8 cellular contexts compared by ENCODE assay signal in genomic region chr12:96908170-96908675, GRCh38. TPM values are rescaled to one million over a fixed set of nuclear protein-coding genes. Genes with fewer than 3 reads are reported as not detected.
DNase-seq lines count a peak whose midpoint lies in the region; ATAC-seq, FAIRE-seq and TF ChIP-seq lines count a peak whose summit lies in the region.

No MANE protein-coding gene starts in this region.

- ATAC-seq in GM12878 = peak; percentile 40
- ATAC-seq in upper lobe of right lung = no peak
- ATAC-seq in HG02870 (IDR thresholded peaks at IDR 0.05; ENCODE audit: unreplicated experiment) = no peak

- H3K27me3 ChIP-seq in KMS-11 (ENCODE audit: insufficient read depth, low read depth) (no peaks in the 10 kb centered on the region), GM12878 (replicated peaks in 1 of 2; ENCODE audit: control insufficient read depth in 2 of 2, insufficient read depth in 2 of 2, low read length in 1 of 2) (no peaks in the 10 kb centered on the region), mesenchymal stem cell (ENCODE audit: control insufficient read depth in 1 of 2, insufficient read depth in 1 of 2, low read length in 2 of 2) (no peaks in the 10 kb centered on the region), upper lobe of right lung (no peaks in the 10 kb centered on the region)

- WGBS in GM12878 (ENCODE audit: insufficient coverage, insufficient replicate concordance, low lambda C conversion rate, missing lambda C conversion rate) = 24% methylated on average over 8 of the region's 8 CpGs
- WGBS in mesenchymal stem cell = 68% methylated on average over 7 of the region's 8 CpGs

- POLR2A ChIA-PET in GM12878 (lab: Charles Lee) = interaction anchor here (1.0 to 1.7 kb wide), 3 partner anchors 9 to 20 kb away, joined by 3 to 4 read pairs (median 3); no protein-coding TSS in a partner anchor

- H4K20me1 ChIP-seq in KMS-11 (ENCODE audit: insufficient read depth) = no peaks in the 10 kb centered on the region
- no peaks in the 10 kb centered on the region for H4K20me1 ChIP-seq in GM12878 (ENCODE audit: control insufficient read depth, insufficient read depth)

- TSS peak; percentile 63 for BruUV-seq in GM12878 (replicated peaks; lab: Mats Ljungman, UMichigan)

- intact Hi-C loops in GM12878 (cut with micrococcal nuclease; ENCODE audit: unreplicated experiment) (loop anchor here (10.0 kb wide), 1 partner anchor 77 kb away; no protein-coding TSS in a partner anchor), upper lobe of right lung (cut with DNase I) (no loop called here)

- no peak for TF ChIP-seq RAD21 in GM12878 (IDR thresholded peaks at IDR 0.05; ENCODE audit: insufficient read depth, low read depth, low read length)

- no peak overlapping the region for H2BK15ac ChIP-seq in mesenchymal stem cell (ENCODE audit: low read depth, poor library complexity, severe bottlenecking)

- H2AFZ ChIP-seq in KMS-11 (ENCODE audit: low read depth) (peak overlapping the region; percentile 99; the same call in 1 of the 2 replicates), GM12878 (ENCODE audit: control insufficient read depth, low read depth, low read length) (peak overlapping the region; percentile 96), mesenchymal stem cell (ENCODE audit: low read depth, low read length) (no peak overlapping the region)

- H2BK5ac ChIP-seq in mesenchymal stem cell (ENCODE audit: low read depth, low read length, poor library complexity, severe bottlenecking) = no peak overlapping the region

- no peaks in the 10 kb centered on the region for H3K36me3 ChIP-seq in KMS-11 (ENCODE audit: insufficient read depth)
- H3K36me3 ChIP-seq in GM12878 (ENCODE audit: control insufficient read depth in 2 of 2, insufficient read depth in 2 of 2, low read length in 1 of 2) = no peaks in the 10 kb centered on the region; a peak in 1 of 4 replicates
- H3K36me3 ChIP-seq in mesenchymal stem cell (ENCODE audit: control insufficient read depth in 1 of 2, insufficient read depth in 2 of 2, low read depth in 1 of 2, low read length in 2 of 2) = no peaks in the 10 kb centered on the region
- H3K36me3 ChIP-seq in upper lobe of right lung = no peaks in the 10 kb centered on the region

- no peaks in the 10 kb centered on the region for H3K9me3 ChIP-seq in GM12878 (replicated peaks; ENCODE audit: control insufficient read depth, insufficient read depth, low read length)
- no peaks in the 10 kb centered on the region for H3K9me3 ChIP-seq in mesenchymal stem cell (ENCODE audit: control insufficient read depth, low read length)
- H3K9me3 ChIP-seq in upper lobe of right lung = no peaks in the 10 kb centered on the region

- peaks cover 5% of the 10 kb centered on the region for H3K79me1 ChIP-seq in mesenchymal stem cell (replicated peaks; ENCODE audit: low read length, poor library complexity, severe bottlenecking)

- peaks cover 16% of the 10 kb centered on the region for H3K79me2 ChIP-seq in KMS-11 (ENCODE audit: insufficient read depth, low read depth)
- H3K79me2 ChIP-seq in GM12878 (ENCODE audit: control insufficient read depth, insufficient read depth, low read length) = peaks cover 49% of the 10 kb centered on the region

- FAIRE-seq in GM12878 (lab: Jason Lieb, UNC) = no peak

- RAD21 ChIA-PET in GM12878 (lab: Charles Lee; ENCODE audit: unreplicated experiment) = interaction anchor here (0.6 kb wide), 1 partner anchor 1398 kb away, joined by 3 read pairs; no protein-coding TSS in a partner anchor

- no peak overlapping the region for H4K91ac ChIP-seq in mesenchymal stem cell (ENCODE audit: low read length)

- H3K4me3 ChIP-seq in KMS-11 (IDR thresholded peaks at IDR 0.05; ENCODE audit: insufficient read depth, low read depth, low read length) (no peak overlapping the region), GM12878 (peak overlapping the region; percentile 86), mesenchymal stem cell (ENCODE audit: insufficient read depth in 1 of 2, low read depth in 1 of 2, low read length in 2 of 2) (peak overlapping the region in 1 of 2 experiments; percentile 99), upper lobe of right lung (peak overlapping the region; percentile 97)

- in situ Hi-C loops in GM12878 (cut with MboI) = no loop called here

- no peak overlapping the region for H2BK12ac ChIP-seq in mesenchymal stem cell (ENCODE audit: low read length in 2 of 2)

- peak; percentile 19 for DNase-seq in activated CD8-positive, alpha-beta memory T cell treated with anti-CD3 and anti-CD28 coated beads, Interleukin-2, amount 50 U/mL, for 4 hours
- no peak for DNase-seq in activated CD8-positive, alpha-beta memory T cell treated with anti-CD3 and anti-CD28 coated beads, Interleukin-2, amount 50 U/mL, for 48 hours
- no peak for DNase-seq in GM12878 (ENCODE audit: low read depth, low spot score)
- DNase-seq in mesenchymal stem cell = no peak
- DNase-seq in upper lobe of right lung = no peak
- no peak for DNase-seq in GM03348 (ENCODE audit: low spot score)

- no peak overlapping the region for H2BK120ac ChIP-seq in mesenchymal stem cell (ENCODE audit: low read depth, low read length)

- H3K27ac ChIP-seq in KMS-11 (peak overlapping the region; percentile 87), GM12878 (ENCODE audit: control insufficient read depth, insufficient read depth) (peak overlapping the region; percentile 84), mesenchymal stem cell (ENCODE audit: low read length, poor library complexity, severe bottlenecking) (no peak overlapping the region), upper lobe of right lung (peak overlapping the region; percentile 89)

- CTCF ChIA-PET in GM12878 (lab: Yijun Ruan, JAX) = interaction anchor here (0.8 to 1.6 kb wide), 3 partner anchors 9 to 330 kb away, joined by 3 to 4 read pairs (median 4); no protein-coding TSS in a partner anchor

- H3K4me2 ChIP-seq in KMS-11 = peak overlapping the region; percentile 76
- H3K4me2 ChIP-seq in GM12878 (ENCODE audit: control insufficient read depth, insufficient read depth) = peak overlapping the region; percentile 99
- peak overlapping the region; percentile 32 for H3K4me2 ChIP-seq in mesenchymal stem cell (ENCODE audit: low read length, poor library complexity, severe bottlenecking)

- TF ChIP-seq POLR2A in GM12878 (IDR thresholded peaks at IDR 0.05; ENCODE audit: low read depth, low read length) = no peak

- peak overlapping the region; percentile 93; the same call in 1 of the 2 replicates for H3K9ac ChIP-seq in KMS-11
- peak overlapping the region; percentile 84 for H3K9ac ChIP-seq in GM12878 (ENCODE audit: control insufficient read depth, insufficient read depth, low read length)
- peak overlapping the region; percentile 95 for H3K9ac ChIP-seq in mesenchymal stem cell (ENCODE audit: low read length)

- no peak overlapping the region for H2AK5ac ChIP-seq in mesenchymal stem cell (ENCODE audit: low read length, severe bottlenecking)

- no peak for TF ChIP-seq EP300 in GM12878 (IDR thresholded peaks at IDR 0.05; ENCODE audit: borderline replicate concordance in 1 of 2, control insufficient read depth in 1 of 2, low read depth in 2 of 2, low read length in 2 of 2)

- TF ChIP-seq CTCF in KMS-11 (conservative IDR thresholded peaks at IDR 0.05; ENCODE audit: low read depth, low read length) (no peak), GM12878 (IDR thresholded peaks at IDR 0.05 in 2 of 3, conservative IDR thresholded peaks at IDR 0.05 in 1 of 3; ENCODE audit: control insufficient read depth in 2 of 3, extremely low read depth in 1 of 3, insufficient read depth in 1 of 3, low read depth in 3 of 3, low read length in 3 of 3) (no peak), upper lobe of right lung (IDR thresholded peaks at IDR 0.05) (no peak)

- H4K8ac ChIP-seq in mesenchymal stem cell (ENCODE audit: low read length) = no peak overlapping the region

- SMC1A ChIA-PET in GM12878 (lab: Charles Lee; ENCODE audit: uncharacterized antibody, unreplicated experiment) = interaction anchor here (1.0 to 3.6 kb wide), 7 partner anchors 10 to 407 kb away, joined by 3 to 15 read pairs (median 4); no protein-coding TSS in a partner anchor

- H3K4me1 ChIP-seq in KMS-11 (ENCODE audit: low read depth, poor library complexity, severe bottlenecking) = peaks cover 30% of the 10 kb centered on the region
- peaks cover 14% of the 10 kb centered on the region for H3K4me1 ChIP-seq in GM12878 (ENCODE audit: control insufficient read depth, insufficient read depth, low read length)
- no peaks in the 10 kb centered on the region for H3K4me1 ChIP-seq in mesenchymal stem cell (ENCODE audit: control insufficient read depth, insufficient read depth, low read depth, low read length)
- H3K4me1 ChIP-seq in upper lobe of right lung = peaks cover 12% of the 10 kb centered on the region

- H3K4ac ChIP-seq in mesenchymal stem cell (ENCODE audit: low read depth in 1 of 2, low read length in 2 of 2) = no peak overlapping the region

- no peak overlapping the region for H3K18ac ChIP-seq in mesenchymal stem cell (ENCODE audit: low read depth in 1 of 2, low read length in 2 of 2)

- no peak overlapping the region for H3K23ac ChIP-seq in mesenchymal stem cell (ENCODE audit: low read length in 2 of 2)

- H3K14ac ChIP-seq in mesenchymal stem cell (ENCODE audit: low read length in 2 of 2) = no peak overlapping the region

TF ChIP-seq in GM12878, 131 proteins besides CTCF, POLR2A, EP300 and RAD21 (continues in another document):
- TF ChIP-seq SMARCA5 (IDR thresholded peaks at IDR 0.05) (no peak), ASH2L (IDR thresholded peaks at IDR 0.05; ENCODE audit: borderline replicate concordance, low read depth) (no peak), ZBED1 (IDR thresholded peaks at IDR 0.05; ENCODE audit: borderline replicate concordance) (no peak), EZH2 (IDR thresholded peaks at IDR 0.05; ENCODE audit: borderline replicate concordance, control insufficient read depth, low read depth, low read length) (no peak)

RNA-seq across cellular contexts. Expression of gene NEDD1, which starts 1.2 kb away (rescaled TPM):
- 32.3 and 41.8 TPM in 2 replicates for total RNA-seq in GM12878 (2013; cell fraction: nucleolus; rRNA removed)
- total RNA-seq in GM12878 (2014; rRNA removed) = 27.4 and 29.9 TPM in 2 replicates
- total RNA-seq in GM12878 (2014; rRNA removed; fragmentation: Illumina TruSeq; extraction: Trizol) = 35.1 and 36.2 TPM in 2 replicates
- total RNA-seq in GM12878 (2021) = 27.2 and 28.9 TPM in 2 replicates
- 8.0 TPM for polyA plus RNA-seq in GM12878 (2011; ENCODE audit: low read depth)
- polyA plus RNA-seq in GM12878 (2011; rRNA removed) = 52.6 and 66.7 TPM in 2 replicates
- 15.8 and 17.3 TPM in 2 replicates for polyA plus RNA-seq in GM12878 (2011; cell fraction: cytosol; rRNA removed)
- 15.3 and 16.4 TPM in 2 replicates for polyA plus RNA-seq in GM12878 (2011; cell fraction: nucleus; rRNA removed)
- polyA plus RNA-seq in GM12878 (2012) = 8.6 and 13.1 TPM in 2 replicates
- polyA plus RNA-seq in GM12878 (2014; fragmentation: Illumina TruSeq; extraction: Trizol) = 30.0 and 34.3 TPM in 2 replicates
- 10 to 100 TPM; 18.5 to 21.9 TPM for polyA plus RNA-seq in GM12878 (2014; fragmentation: Nextera tagmentation; extraction: Ambion mirVana)
- polyA plus RNA-seq in GM12878 (2014; rRNA removed) = 14.1 and 15.9 TPM in 2 replicates
- polyA plus RNA-seq in GM12878 (2016; fragmentation: Nextera tagmentation; extraction: Ambion mirVana) = 10 to 100 TPM; 35.9 to 36.5 TPM
- polyA minus RNA-seq in GM12878 (2011; rRNA and poly(A)+ RNA removed) = 64.4 and 112 TPM in 2 replicates
- 19.9 and 21.5 TPM in 2 replicates for polyA minus RNA-seq in GM12878 (2011; cell fraction: cytosol; rRNA and poly(A)+ RNA removed)
- 26.4 and 40.0 TPM in 2 replicates for polyA minus RNA-seq in GM12878 (2011; cell fraction: nucleus; rRNA and poly(A)+ RNA removed)
- polyA plus RNA-seq in mesenchymal stem cell (2013, experiment 1 of 2) = 11.6 TPM
- polyA plus RNA-seq in mesenchymal stem cell (2013, experiment 2 of 2) = 11.6 TPM
- total RNA-seq in upper lobe of right lung = 17.8 TPM

Comparison
In these comparisons a context has a peak if more than half of its experiments do, and no peak if none do; other contexts are left out.
1. H3K4me2 ChIP-seq: peak in every context shown above with its lines; median percentile 99 in GM12878; 76 in KMS-11; 32 in mesenchymal stem cell.